8 cellular contexts compared by ENCODE assay signal in the genomic region with DNA sequence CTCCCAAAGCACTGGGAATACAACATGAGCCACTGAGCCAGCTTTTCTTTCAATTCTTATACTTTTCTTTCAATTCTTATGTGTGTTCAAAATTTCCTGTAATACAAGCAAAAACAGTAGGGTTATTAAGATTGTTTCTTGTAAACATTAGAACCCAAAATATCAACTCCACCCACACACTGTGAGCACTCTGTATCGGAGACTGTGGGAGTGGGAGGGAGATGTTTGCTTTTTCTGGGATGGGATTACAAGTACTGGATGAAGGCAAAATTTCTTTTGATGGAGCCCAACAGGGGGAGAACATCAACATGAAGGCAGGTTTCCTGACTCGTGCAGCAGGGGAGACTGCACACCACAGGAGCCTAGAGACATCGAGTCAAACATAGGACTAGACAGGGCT. TPM values are rescaled to one million over a fixed set of nuclear protein-coding genes. Genes with fewer than 3 reads are reported as not detected.
"Had no signal": no experiment of that assay in that cellular context is flagged by ENCODE, and none has a peak within 500 bp of the region (broad histone marks: within the 10 kb centered on the region; RNA-seq: fewer than 3 reads in every experiment).

No MANE protein-coding gene starts in this region.

- H3K4me2 ChIP-seq: GM23338 had no signal

- DNase-seq: H7, IMR-90, KBM-7 had no signal

- H3K27ac Mint-ChIP-seq: GM23338 had no signal

- H2AFZ ChIP-seq: GM23338 had no signal

- ATAC-seq: GM23338, HCT116 had no signal

- H3K4me3 Mint-ChIP-seq: GM23338 had no signal

- H3K9me3 Mint-ChIP-seq: GM23338 had no signal

- H3K9me3 ChIP-seq: HAP-1 had no signal

- H3K4me1 ChIP-seq: HAP-1 had no signal

- H3K4me3 ChIP-seq: GM23338, HAP-1 had no signal

RNA-seq across cellular contexts. Expression of gene CFAP90, which starts 4.7 kb away (rescaled TPM):
- total RNA-seq: H4, H7, HT-29, IMR-90 had no signal
